8 cellular contexts compared by ENCODE assay signal in the genomic region with DNA sequence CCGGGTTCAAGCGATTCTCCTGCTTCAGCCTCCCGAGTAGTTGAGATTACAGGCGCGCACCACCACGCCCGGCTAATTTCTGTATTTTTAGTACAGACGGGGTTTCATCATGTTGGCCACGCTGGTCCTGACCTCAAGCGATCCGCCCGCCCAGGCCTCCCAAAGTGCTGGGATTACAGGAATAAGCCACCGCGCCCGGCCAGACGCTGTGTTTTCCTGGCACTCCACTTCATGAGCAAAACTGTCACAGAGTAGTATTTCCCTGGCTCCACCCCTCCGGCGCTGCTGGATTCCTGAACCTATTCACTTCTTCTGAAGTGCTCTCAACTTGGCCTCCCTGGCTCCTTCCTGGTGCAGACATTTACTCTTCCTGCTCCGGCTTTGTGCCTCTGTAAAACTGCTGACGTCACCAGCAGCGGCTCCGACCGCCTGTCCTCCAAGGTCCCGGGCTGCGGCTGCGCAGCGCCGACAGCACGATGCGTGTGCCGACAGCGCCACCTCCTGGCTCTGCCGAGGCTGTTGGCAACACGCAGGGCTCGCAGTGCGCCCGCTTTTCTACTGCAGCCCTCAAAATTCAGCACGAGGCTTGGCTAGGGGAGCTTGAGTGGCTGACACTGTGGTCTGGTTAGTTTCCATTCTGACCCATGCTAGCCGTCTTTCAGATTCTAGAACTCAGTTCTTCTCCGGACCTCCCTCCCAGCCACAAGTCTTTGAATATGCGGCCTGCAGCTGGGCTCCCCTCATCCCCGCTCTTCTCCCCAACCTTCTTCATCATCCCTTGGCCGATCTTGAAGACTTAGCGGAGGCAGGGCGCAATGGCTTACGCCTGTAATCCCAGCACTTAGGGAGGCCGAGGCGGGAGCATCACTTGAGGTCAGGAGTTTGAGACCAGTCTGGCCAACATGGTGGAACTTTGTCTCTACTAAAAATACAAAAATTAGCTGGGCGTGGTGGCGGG. TPM values are rescaled to one million over a fixed set of nuclear protein-coding genes. Genes with fewer than 3 reads are reported as not detected.
DNase-seq lines count a peak whose midpoint lies in the region; ATAC-seq and TF ChIP-seq lines count a peak whose summit lies in the region.

No MANE protein-coding gene starts in this region.

- no peak overlapping the region for H3K4me3 ChIP-seq in HAP-1
- peak overlapping the region; percentile 27 to 52 for H3K4me3 ChIP-seq in testis

- WGBS in testis, 2 donors: 18 to 21% methylated on average over 45 to 50 of the region's 50 CpGs

- H3K4me1 Mint-ChIP-seq in glutamatergic neuron (ENCODE audit: low read depth, unreplicated experiment) (no peaks in the 10 kb centered on the region), osteocyte (ENCODE audit: unreplicated experiment) (peaks cover 12% of the 10 kb centered on the region)

- in situ Hi-C loops in HAP-1 (cut with MboI; ENCODE audit: low sequenced_read_pairs): loop anchor here (5.0 to 10.0 kb wide), 3 partner anchors 502 to 772 kb away; no protein-coding TSS in a partner anchor

- intact Hi-C loops in testis (cut with DNase I; ENCODE audit: low total_unique reads): loop anchor here (10.0 kb wide), 1 partner anchor 59 kb away; no protein-coding TSS in a partner anchor

- TF ChIP-seq CTCF in glutamatergic neuron (IDR thresholded peaks at IDR 0.05; ENCODE audit: partially characterized antibody, unreplicated experiment) (peak; percentile 96), osteocyte (IDR thresholded peaks at IDR 0.05) (peak; percentile 98), testis (IDR thresholded peaks at IDR 0.05) (peak; percentile 96 to 99 (median 99))

- H3K36me3 Mint-ChIP-seq in activated naive CD4-positive, alpha-beta T cell treated with anti-CD3 and anti-CD28 coated beads, Interleukin-2, amount 50 U/mL, for 72 hours: peaks cover 0 to 6% of the 10 kb centered on the region in 2 donors
- H3K36me3 Mint-ChIP-seq in glutamatergic neuron (ENCODE audit: unreplicated experiment) (no peaks in the 10 kb centered on the region), osteocyte (ENCODE audit: unreplicated experiment) (no peaks in the 10 kb centered on the region)

- no peaks in the 10 kb centered on the region for H3K9me3 ChIP-seq in HAP-1
- no peaks in the 10 kb centered on the region for H3K9me3 ChIP-seq in testis

- peaks cover 0 to 5% of the 10 kb centered on the region in 2 donors for H3K9me3 Mint-ChIP-seq in activated naive CD4-positive, alpha-beta T cell treated with anti-CD3 and anti-CD28 coated beads, Interleukin-2, amount 50 U/mL, for 72 hours
- H3K9me3 Mint-ChIP-seq in glutamatergic neuron (ENCODE audit: unreplicated experiment) (peaks cover 3% of the 10 kb centered on the region), osteocyte (ENCODE audit: unreplicated experiment) (no peaks in the 10 kb centered on the region)

- H3K4me3 Mint-ChIP-seq in glutamatergic neuron (ENCODE audit: unreplicated experiment) (no peak overlapping the region), osteocyte (ENCODE audit: unreplicated experiment) (peak overlapping the region; percentile 75)

- H3K27me3 Mint-ChIP-seq in glutamatergic neuron (ENCODE audit: unreplicated experiment) (peaks cover 5% of the 10 kb centered on the region), osteocyte (ENCODE audit: unreplicated experiment) (peaks cover 18% of the 10 kb centered on the region)

- peak overlapping the region; percentile 83 to 86 for H3K27ac ChIP-seq in testis

- peak overlapping the region; percentile 27 to 71 for H3K27ac Mint-ChIP-seq in activated naive CD4-positive, alpha-beta T cell treated with anti-CD3 and anti-CD28 coated beads, Interleukin-2, amount 50 U/mL, for 72 hours
- H3K27ac Mint-ChIP-seq in glutamatergic neuron (ENCODE audit: unreplicated experiment) (peak overlapping the region; percentile 62), osteocyte (ENCODE audit: unreplicated experiment) (peak overlapping the region; percentile 93)

- ATAC-seq in activated naive CD4-positive, alpha-beta T cell treated with anti-CD3 and anti-CD28 coated beads, Interleukin-2, amount 50 U/mL, for 72 hours: peak; percentile 98 to 99

- H3K27me3 ChIP-seq in HAP-1 (ENCODE audit: low read depth) (peaks cover 3% of the 10 kb centered on the region; the same call in 1 of the 2 replicates), testis (no peaks in the 10 kb centered on the region)

- no peaks in the 10 kb centered on the region for H3K36me3 ChIP-seq in HAP-1 (replicated peaks)
- no peaks in the 10 kb centered on the region for H3K36me3 ChIP-seq in testis (ENCODE audit: low read depth, missing control alignments)

- H3K4me1 ChIP-seq in HAP-1 (peaks cover 11% of the 10 kb centered on the region), testis (no peaks in the 10 kb centered on the region)

- DNase-seq in DMS53 treated with DMSO at 0.1 percent for 48 hours (lab: John Stamatoyannopoulos, UW; ENCODE audit: unreplicated experiment): peak; percentile 79
- DNase-seq in HAP-1 (ENCODE audit: low spot score in 2 of 2): peak; percentile 95 to 96
- DNase-seq in NCI-H1105 treated with DMSO at 0.1 percent for 48 hours (lab: John Stamatoyannopoulos, UW): peak; percentile 87
- peak; percentile 86 for DNase-seq in SKM-1 (lab: John Stamatoyannopoulos, UW; ENCODE audit: unreplicated experiment)
- peak; percentile 92 to 94 for DNase-seq in activated naive CD4-positive, alpha-beta T cell treated with anti-CD3 and anti-CD28 coated beads, Interleukin-2, amount 50 U/mL, for 72 hours (ENCODE audit: low spot score in 2 of 2)
- peak; percentile 94 for DNase-seq in glutamatergic neuron
- DNase-seq in osteocyte (ENCODE audit: extremely low spot score, unreplicated experiment): peak; percentile 97
- peak; percentile 96 for DNase-seq in testis

- no peak for TF ChIP-seq POLR2A in testis (IDR thresholded peaks at IDR 0.05)

RNA-seq across cellular contexts. Expression of a gene that starts 36.6 kb away (rescaled TPM):
- 10 to 100 TPM; 46.4 to 70.0 TPM for total RNA-seq in activated naive CD4-positive, alpha-beta T cell treated with anti-CD3 and anti-CD28 coated beads, Interleukin-2, amount 50 U/mL, for 72 hours
- total RNA-seq in glutamatergic neuron (ENCODE audit: unreplicated experiment) (not detected), osteocyte (10.1 and 10.8 TPM in 2 replicates), testis (10 to 100 TPM; 10.6 to 13.6 TPM)
- polyA plus RNA-seq in testis (ENCODE audit: insufficient read depth, low read depth, low replicate concordance): 20.9 TPM

Comparison
In these comparisons a context has a peak if more than half of its experiments do, and no peak if none do; other contexts are left out.
1. RNA of a gene that starts 36.6 kb away (total RNA-seq): 46.4 to 70.0 TPM in activated naive CD4-positive, alpha-beta T cell treated with anti-CD3 and anti-CD28 coated beads, Interleukin-2, amount 50 U/mL, for 72 hours, 10.6 to 13.6 TPM in testis and 10.1 to 10.8 TPM in osteocyte; not detected in glutamatergic neuron (single experiment); every median in the first group is over 10 times any median in the second.
2. Peak in every context shown above with its lines, with median percentiles within 50 percentile points of each other: DNase-seq, H3K27ac Mint-ChIP-seq and CTCF ChIP-seq.